Comparison of ENCODE assay signal across 1 cellular context in genomic region chr17:8375738-8376259, GRCh38.
TF ChIP-seq lines count a peak whose summit lies in the region.

No MANE protein-coding gene starts in this region.

TF ChIP-seq in GM12878, 131 proteins besides CTCF, POLR2A, EP300 and RAD21:
- TF ChIP-seq ZNF207 (IDR thresholded peaks at IDR 0.05; ENCODE audit: borderline replicate concordance) (no peak), MTA2 (IDR thresholded peaks at IDR 0.05; ENCODE audit: low read depth) (no peak), BCL3 (IDR thresholded peaks at IDR 0.05; ENCODE audit: borderline replicate concordance, insufficient read depth, low read depth, low read length, poor library complexity, severe bottlenecking) (no peak), RBBP5 (conservative IDR thresholded peaks at IDR 0.05) (no peak), IRF5 (IDR thresholded peaks at IDR 0.05; ENCODE audit: borderline replicate concordance) (no peak), NFXL1 (IDR thresholded peaks at IDR 0.05; ENCODE audit: borderline replicate concordance) (no peak), ZNF592 (IDR thresholded peaks at IDR 0.05) (no peak), PML (IDR thresholded peaks at IDR 0.05; ENCODE audit: low read length) (no peak), SPI1 (IDR thresholded peaks at IDR 0.05; ENCODE audit: borderline replicate concordance, insufficient read depth, low read depth, low read length) (no peak), BCL11A (IDR thresholded peaks at IDR 0.05; ENCODE audit: low read depth, low read length) (no peak), ZNF24 (IDR thresholded peaks at IDR 0.05) (no peak), LARP7 (IDR thresholded peaks at IDR 0.05) (no peak), MYC (IDR thresholded peaks at IDR 0.05; ENCODE audit: insufficient read depth, insufficient read length, insufficient replicate concordance, low read length, severe bottlenecking) (no peak), USF1 (IDR thresholded peaks at IDR 0.05; ENCODE audit: borderline replicate concordance, extremely low read length, insufficient read depth, low read depth, low read length) (no peak)
